In genomic region chr12:14833952-14834351, GRCh38 we compare ENCODE assay signal across 15 cellular contexts. TPM values are rescaled to one million over a fixed set of nuclear protein-coding genes. Genes with fewer than 3 reads are reported as not detected.
DNase-seq lines count a peak whose midpoint lies in the region; ATAC-seq and TF ChIP-seq lines count a peak whose summit lies in the region.
"Had no signal": no experiment of that assay in that cellular context is flagged by ENCODE, and none has a peak within 500 bp of the region (broad histone marks: within the 10 kb centered on the region; RNA-seq: fewer than 3 reads in every experiment).

No MANE protein-coding gene starts in this region.

- CTCF ChIA-PET in SK-N-SH (lab: Yijun Ruan, JAX), result interaction anchor here (1.0 to 1.5 kb wide), 2 partner anchors 14 to 387 kb away, joined by 4 read pairs; partner anchors contain the start of gene RERG

- no peaks in the 10 kb centered on the region for H3K9me2 ChIP-seq in SK-N-SH

- no peak; a peak in 1 of 4 replicates for TF ChIP-seq EP300 in SK-N-SH (IDR thresholded peaks at IDR 0.05; ENCODE audit: borderline replicate concordance in 1 of 2, low read depth in 1 of 2, low read length in 1 of 2)

- H3K4me2 ChIP-seq in SK-N-SH, result peak overlapping the region; percentile 37; the same call in 1 of the 2 replicates
- H3K4me2 ChIP-seq: KMS-11 had no signal

- H3K9me3 ChIP-seq in SK-N-SH, result no peaks in the 10 kb centered on the region
- H3K9me3 ChIP-seq: upper lobe of right lung had no signal

- POLR2A ChIA-PET in SK-N-SH (lab: Yijun Ruan, JAX), result no interaction called here

- no peak overlapping the region for H2AFZ ChIP-seq in SK-N-SH (ENCODE audit: low read depth)

- TF ChIP-seq RAD21 in SK-N-SH (IDR thresholded peaks at IDR 0.05; ENCODE audit: low read length), result no peak

- H3K79me2 ChIP-seq in SK-N-SH (ENCODE audit: insufficient read depth), result no peaks in the 10 kb centered on the region

- peaks cover 4 to 21% of the 10 kb centered on the region in 2 experiments for H3K4me1 ChIP-seq in SK-N-SH (ENCODE audit: control insufficient read depth in 1 of 2, insufficient read depth in 2 of 2, low read depth in 1 of 2, low read length in 1 of 2)

- no peak for TF ChIP-seq CTCF in SK-N-SH (IDR thresholded peaks at IDR 0.05)

- 0% methylated on average over 1 of the region's 1 CpG for WGBS in SK-N-SH (ENCODE audit: low lambda C conversion rate)

- ATAC-seq in GM21367 (IDR thresholded peaks at IDR 0.05; ENCODE audit: unreplicated experiment) (no peak), GM19351 (IDR thresholded peaks at IDR 0.05; ENCODE audit: unreplicated experiment) (no peak)
- ATAC-seq: upper lobe of right lung had no signal

- H3K27ac ChIP-seq in SK-N-SH (ENCODE audit: low read depth in 2 of 2, low read length in 1 of 2), result peak overlapping the region; percentile 53 to 97; a peak in 3 of 4 replicates
- H3K27ac ChIP-seq: KMS-11, upper lobe of right lung had no signal

- H3K9ac ChIP-seq in SK-N-SH, result no peak overlapping the region
- H3K9ac ChIP-seq: KMS-11 had no signal

- no peaks in the 10 kb centered on the region for H4K20me1 ChIP-seq in SK-N-SH (ENCODE audit: insufficient read depth)

- H3F3A ChIP-seq in SK-N-SH (replicated peaks; ENCODE audit: insufficient read depth), result peaks cover 40% of the 10 kb centered on the region

- no peak overlapping the region for H3K4me3 ChIP-seq in SK-N-SH (ENCODE audit: low read depth in 2 of 2, low read length in 1 of 2)
- H3K4me3 ChIP-seq: upper lobe of right lung had no signal

- H3K36me3 ChIP-seq in SK-N-SH (replicated peaks in 1 of 2; ENCODE audit: control insufficient read depth in 1 of 2, insufficient read depth in 2 of 2, low read length in 1 of 2), result no peaks in the 10 kb centered on the region
- H3K36me3 ChIP-seq: upper lobe of right lung had no signal

- H3K27me3 ChIP-seq in SK-N-SH (ENCODE audit: insufficient read depth), result no peaks in the 10 kb centered on the region
- H3K27me3 ChIP-seq: upper lobe of right lung had no signal

- DNase-seq in EH (ENCODE audit: low read depth), result peak; percentile 73
- DNase-seq in SK-N-SH, result no peak
- peak; percentile 37 for DNase-seq in iris pigment epithelial cell (ENCODE audit: low read depth)
- no peak for DNase-seq in inferior parietal cortex (ENCODE audit: extremely low spot score)
- DNase-seq: activated CD4-positive, alpha-beta T cell treated with anti-CD3 and anti-CD28 coated beads, Interleukin-2, amount 10 ng/mL, durations not matched to agents 24 days and 14 days; activated naive CD8-positive, alpha-beta T cell treated with anti-CD3 and anti-CD28 coated beads, Interleukin-2, amount 10 ng/mL, durations not matched to agents 7 days and 5 days; activated T-cell treated with anti-CD3 and anti-CD28 coated beads, Interleukin-2, amount 50 U/mL, for 1 hour; endodermal cell; NCI-H1417; SHP77; stimulated activated naive CD4-positive, alpha-beta T cell treated with Interleukin-2 at 50 U/mL for 16 hours; upper lobe of right lung had no signal

TF ChIP-seq in SK-N-SH, 30 proteins besides CTCF, POLR2A, EP300 and RAD21 (continues in another document):
- TF ChIP-seq JUND (IDR thresholded peaks at IDR 0.05) (no peak), ZBTB33 (IDR thresholded peaks at IDR 0.05; ENCODE audit: borderline replicate concordance, low read depth) (no peak), USF1 (IDR thresholded peaks at IDR 0.05; ENCODE audit: borderline replicate concordance, low read depth) (no peak), USF2 (IDR thresholded peaks at IDR 0.05; ENCODE audit: borderline replicate concordance, low read depth, low read length) (no peak), SIN3A (IDR thresholded peaks at IDR 0.05; ENCODE audit: borderline replicate concordance, low read depth, low read length) (no peak), RCOR1 (IDR thresholded peaks at IDR 0.05; ENCODE audit: low read length) (no peak), EZH2phosphoT487 (IDR thresholded peaks at IDR 0.05; ENCODE audit: borderline replicate concordance, low read depth) (no peak), TCF12 (IDR thresholded peaks at IDR 0.05) (peak; percentile 26; the same call in 1 of the 2 replicates), NFIC (IDR thresholded peaks at IDR 0.05; ENCODE audit: borderline replicate concordance) (no peak), FOXM1 (IDR thresholded peaks at IDR 0.05; ENCODE audit: low read depth) (no peak), PBX3 (IDR thresholded peaks at IDR 0.05) (no peak), ELF1 (IDR thresholded peaks at IDR 0.05) (no peak), FOXJ3 (CRISPR knock-in tag; IDR thresholded peaks at IDR 0.05) (no peak), FOSL2 (IDR thresholded peaks at IDR 0.05; ENCODE audit: borderline replicate concordance, low read depth) (0 out of 2 replicates have a peak, but pooled peaks have one; percentile 34), GATA2 (CRISPR knock-in tag; IDR thresholded peaks at IDR 0.05) (no peak), GABPA (IDR thresholded peaks at IDR 0.05; ENCODE audit: low read depth) (no peak)

RNA-seq across cellular contexts. Expression of gene ART4, which starts 9.4 kb away (rescaled TPM):
- polyA plus RNA-seq in SK-N-SH (2012; rRNA removed), result not detected in 2 replicates
- polyA plus RNA-seq in SK-N-SH (2012; cell fraction: cytosol; rRNA removed), result 0.01 TPM in 2 replicates
- polyA plus RNA-seq in SK-N-SH (2012; cell fraction: nucleus; rRNA removed), result 0.01 TPM in 1 of 2 replicates, not detected in the other

RNA-seq across cellular contexts. Expression of gene SMCO3, which starts 20.0 kb away (rescaled TPM):
- polyA plus RNA-seq in SK-N-SH (2012; rRNA removed), result 0.03 and 0.18 TPM in 2 replicates
- 0.14 and 0.18 TPM in 2 replicates for polyA plus RNA-seq in SK-N-SH (2012; cell fraction: cytosol; rRNA removed)
- 0.08 and 0.14 TPM in 2 replicates for polyA plus RNA-seq in SK-N-SH (2012; cell fraction: nucleus; rRNA removed)

RNA-seq across cellular contexts. Expression of gene C12orf60, which starts 30.5 kb away (rescaled TPM):
- 0.87 and 1.0 TPM in 2 replicates for polyA plus RNA-seq in SK-N-SH (2012; rRNA removed)
- 1.1 and 1.5 TPM in 2 replicates for polyA plus RNA-seq in SK-N-SH (2012; cell fraction: cytosol; rRNA removed)
- 1.7 and 1.9 TPM in 2 replicates for polyA plus RNA-seq in SK-N-SH (2012; cell fraction: nucleus; rRNA removed)

RNA-seq across cellular contexts. Expression of gene WBP11, which starts 30.7 kb away (rescaled TPM):
- 14.7 and 18.7 TPM in 2 replicates for polyA plus RNA-seq in SK-N-SH (2012; rRNA removed)
- polyA plus RNA-seq in SK-N-SH (2012; cell fraction: cytosol; rRNA removed), result 19.0 and 19.9 TPM in 2 replicates
- 8.6 and 18.0 TPM in 2 replicates for polyA plus RNA-seq in SK-N-SH (2012; cell fraction: nucleus; rRNA removed)

RNA-seq across cellular contexts. Expression of gene MGP, which starts 51.7 kb away (rescaled TPM):
- 76.2 and 109 TPM in 2 replicates for polyA plus RNA-seq in SK-N-SH (2012; rRNA removed)
- 103 and 113 TPM in 2 replicates for polyA plus RNA-seq in SK-N-SH (2012; cell fraction: cytosol; rRNA removed)
- 41.9 and 53.5 TPM in 2 replicates for polyA plus RNA-seq in SK-N-SH (2012; cell fraction: nucleus; rRNA removed)

Comparison
In these comparisons a context has a peak if more than half of its experiments do, and no peak if none do; other contexts are left out.
1. DNase-seq: peak in EH (single experiment) and iris pigment epithelial cell (single experiment); none in SK-N-SH (single experiment) and inferior parietal cortex (single experiment).